8 cellular contexts compared by ENCODE assay signal in genomic region chr12:53378705-53379388, GRCh38. TPM values are rescaled to one million over a fixed set of nuclear protein-coding genes. Genes with fewer than 3 reads are reported as not detected.
DNase-seq lines count a peak whose midpoint lies in the region; ATAC-seq and TF ChIP-seq lines count a peak whose summit lies in the region.

No MANE protein-coding gene starts in this region.

- H3K27me3 Mint-ChIP-seq in activated CD4-positive, alpha-beta memory T cell treated with anti-CD3 and anti-CD28 coated beads, Interleukin-2, amount 10 ng/mL, durations not matched to agents 7 days and 5 days, result no peaks in the 10 kb centered on the region

- POLR2A ChIA-PET in activated CD4-positive, alpha-beta memory T cell treated with anti-CD3 and anti-CD28 coated beads, Interleukin-2, amount 10 ng/mL, durations not matched to agents 7 days and 5 days (lab: Charles Lee), result interaction anchor here (0.6 to 2.4 kb wide), 30 partner anchors 8 to 373 kb away, joined by 3 to 25 read pairs (median 4); partner anchors contain the start of genes AAAS, CSAD, EIF4B and PFDN5

- no peak for TF ChIP-seq EP300 in neural cell (conservative IDR thresholded peaks at IDR 0.05; ENCODE audit: poor library complexity, severe bottlenecking)

- TF ChIP-seq CTCF in MM.1S (IDR thresholded peaks at IDR 0.05; ENCODE audit: low read length) (no peak), cardiac fibroblast (IDR thresholded peaks at IDR 0.05; ENCODE audit: low read depth, low read length) (no peak), neural cell (IDR thresholded peaks at IDR 0.05; ENCODE audit: poor library complexity, severe bottlenecking) (no peak)

- H3K4me1 Mint-ChIP-seq in activated CD4-positive, alpha-beta memory T cell treated with anti-CD3 and anti-CD28 coated beads, Interleukin-2, amount 10 ng/mL, durations not matched to agents 7 days and 5 days, result peaks cover 38% of the 10 kb centered on the region

- H4K20me1 ChIP-seq in MM.1S (ENCODE audit: insufficient read depth, low read length) (no peaks in the 10 kb centered on the region), neural cell (ENCODE audit: insufficient read depth) (no peaks in the 10 kb centered on the region)

- H3K4me3 Mint-ChIP-seq in activated CD4-positive, alpha-beta memory T cell treated with anti-CD3 and anti-CD28 coated beads, Interleukin-2, amount 10 ng/mL, durations not matched to agents 7 days and 5 days, result no peak overlapping the region

- peaks cover 12% of the 10 kb centered on the region for H3F3A ChIP-seq in MM.1S (ENCODE audit: insufficient read depth, low read length)
- no peaks in the 10 kb centered on the region for H3F3A ChIP-seq in neural cell (ENCODE audit: insufficient read depth, low read length, poor library complexity, severe bottlenecking)

- H3K9ac ChIP-seq in MM.1S (ENCODE audit: low read length), result peak overlapping the region; percentile 84
- peak overlapping the region; percentile 63 for H3K9ac ChIP-seq in neural cell (ENCODE audit: low read length)

- H3K9me3 Mint-ChIP-seq in activated CD4-positive, alpha-beta memory T cell treated with anti-CD3 and anti-CD28 coated beads, Interleukin-2, amount 10 ng/mL, durations not matched to agents 7 days and 5 days, result no peaks in the 10 kb centered on the region

- H3K9me2 ChIP-seq in MM.1S (replicated peaks; ENCODE audit: insufficient read depth, low read length), result no peaks in the 10 kb centered on the region
- H3K9me2 ChIP-seq in neural cell (ENCODE audit: insufficient read depth, low read length), result no peaks in the 10 kb centered on the region

- H3K9me3 ChIP-seq in MM.1S (replicated peaks; ENCODE audit: insufficient read depth, low read length) (no peaks in the 10 kb centered on the region), neural cell (ENCODE audit: low read length) (no peaks in the 10 kb centered on the region)

- peaks cover 6% of the 10 kb centered on the region; the same call in 1 of the 2 replicates for H3K36me3 ChIP-seq in MM.1S (replicated peaks; ENCODE audit: insufficient read depth, low read length)
- H3K36me3 ChIP-seq in neural cell (ENCODE audit: insufficient read depth, low read length), result peaks cover 12% of the 10 kb centered on the region

- DNase-seq in COLO829 (ENCODE audit: low spot score) (peak; percentile 14), MM.1S (peak; percentile 26), cardiac fibroblast (ENCODE audit: low read depth in 2 of 2) (no peak)
- DNase-seq in activated CD4-positive, alpha-beta memory T cell treated with anti-CD3 and anti-CD28 coated beads, Interleukin-2, amount 10 ng/mL, durations not matched to agents 7 days and 5 days, result no peak

- peaks cover 28% of the 10 kb centered on the region for H3K36me3 Mint-ChIP-seq in activated CD4-positive, alpha-beta memory T cell treated with anti-CD3 and anti-CD28 coated beads, Interleukin-2, amount 10 ng/mL, durations not matched to agents 7 days and 5 days (ENCODE audit: low read depth)

- no peak for ATAC-seq in HG03139 (IDR thresholded peaks at IDR 0.05; ENCODE audit: unreplicated experiment)
- ATAC-seq in HG03432 (IDR thresholded peaks at IDR 0.05; ENCODE audit: unreplicated experiment), result no peak
- no peak for ATAC-seq in HG03045 (IDR thresholded peaks at IDR 0.05; ENCODE audit: unreplicated experiment)

- H3K27ac ChIP-seq in MM.1S (ENCODE audit: low read length) (peak overlapping the region; percentile 77), neural cell (ENCODE audit: low read length) (peak overlapping the region; percentile 82)

- no peak overlapping the region for H3K27ac Mint-ChIP-seq in activated CD4-positive, alpha-beta memory T cell treated with anti-CD3 and anti-CD28 coated beads, Interleukin-2, amount 10 ng/mL, durations not matched to agents 7 days and 5 days

- CTCF ChIA-PET in activated CD4-positive, alpha-beta memory T cell treated with anti-CD3 and anti-CD28 coated beads, Interleukin-2, amount 10 ng/mL, durations not matched to agents 7 days and 5 days (lab: Charles Lee), result interaction anchor here (0.7 to 3.3 kb wide), 13 partner anchors 24 to 297 kb away, joined by 3 to 27 read pairs (median 6); partner anchors contain the start of genes AAAS, ATP5MC2, MAP3K12 and TARBP2

- no peak for TF ChIP-seq RAD21 in neural cell (conservative IDR thresholded peaks at IDR 0.05)

- peaks cover 28% of the 10 kb centered on the region for H3K4me1 ChIP-seq in MM.1S (ENCODE audit: low read length)

- H3K4me3 ChIP-seq in MM.1S (ENCODE audit: low read length) (peak overlapping the region; percentile 65), cardiac fibroblast (replicated peaks in 1 of 2; ENCODE audit: low read depth in 2 of 2, low read length in 2 of 2) (peak overlapping the region; percentile 51 to 60), neural cell (ENCODE audit: low read length) (peak overlapping the region; percentile 64)

- H3K27me3 ChIP-seq in MM.1S (replicated peaks; ENCODE audit: insufficient read depth, low read length) (no peaks in the 10 kb centered on the region), neural cell (ENCODE audit: insufficient read depth, low read depth, low read length) (no peaks in the 10 kb centered on the region)

- H3K79me2 ChIP-seq in MM.1S (ENCODE audit: low read length), result peaks cover 32% of the 10 kb centered on the region
- H3K79me2 ChIP-seq in neural cell (replicated peaks; ENCODE audit: insufficient read depth, low read length), result peaks cover 26% of the 10 kb centered on the region

- H3K4me2 ChIP-seq in MM.1S (ENCODE audit: low read depth, low read length) (peak overlapping the region; percentile 86), neural cell (ENCODE audit: low read length) (peak overlapping the region; percentile 47)

- H2AFZ ChIP-seq in MM.1S (ENCODE audit: low read length) (peak overlapping the region; percentile 73), neural cell (ENCODE audit: low read depth, low read length) (peak overlapping the region; percentile 78)

TF ChIP-seq in neural cell, 6 proteins besides CTCF, POLR2A, EP300 and RAD21:
- TF ChIP-seq MXI1 (conservative IDR thresholded peaks at IDR 0.05; ENCODE audit: poor library complexity, severe bottlenecking) (no peak), REST (IDR thresholded peaks at IDR 0.05; ENCODE audit: borderline replicate concordance) (no peak), EZH2 (IDR thresholded peaks at IDR 0.05; ENCODE audit: borderline replicate concordance, insufficient read depth, low read length, poor library complexity, severe bottlenecking) (no peak), TAF1 (IDR thresholded peaks at IDR 0.05; ENCODE audit: low read depth) (no peak), POLR2AphosphoS5 (IDR thresholded peaks at IDR 0.05) (no peak), SMC3 (conservative IDR thresholded peaks at IDR 0.05; ENCODE audit: poor library complexity) (no peak)

RNA-seq across cellular contexts. Expression of gene SP1, which starts 1.1 kb away (rescaled TPM):
- 7.3 and 9.9 TPM in 2 replicates for polyA plus RNA-seq in neural cell
- polyA minus RNA-seq in neural cell, result 21.4 and 29.1 TPM in 2 replicates
- total RNA-seq in activated CD4-positive, alpha-beta memory T cell treated with anti-CD3 and anti-CD28 coated beads, Interleukin-2, amount 10 ng/mL, durations not matched to agents 7 days and 5 days, result 10 to 100 TPM; 77.1 to 85.6 TPM

RNA-seq across cellular contexts. Expression of gene SP7, which starts 42.7 kb away (rescaled TPM):
- polyA plus RNA-seq in neural cell, result not detected in 2 replicates
- polyA minus RNA-seq in neural cell, result not detected in 2 replicates
- not detected for total RNA-seq in activated CD4-positive, alpha-beta memory T cell treated with anti-CD3 and anti-CD28 coated beads, Interleukin-2, amount 10 ng/mL, durations not matched to agents 7 days and 5 days

RNA-seq across cellular contexts. Expression of gene AMHR2, which starts 44.8 kb away (rescaled TPM):
- not detected in 2 replicates for polyA plus RNA-seq in neural cell
- not detected in 2 replicates for polyA minus RNA-seq in neural cell
- total RNA-seq in activated CD4-positive, alpha-beta memory T cell treated with anti-CD3 and anti-CD28 coated beads, Interleukin-2, amount 10 ng/mL, durations not matched to agents 7 days and 5 days, result not detected

RNA-seq across cellular contexts. Expression of gene AAAS, which starts 57.4 kb away (rescaled TPM):
- 138 and 153 TPM in 2 replicates for polyA plus RNA-seq in neural cell
- polyA minus RNA-seq in neural cell, result 44.5 and 53.6 TPM in 2 replicates
- total RNA-seq in activated CD4-positive, alpha-beta memory T cell treated with anti-CD3 and anti-CD28 coated beads, Interleukin-2, amount 10 ng/mL, durations not matched to agents 7 days and 5 days, result 10 to 100 TPM; 63.2 to 63.8 TPM

Comparison
In these comparisons a context has a peak if more than half of its experiments do, and no peak if none do; other contexts are left out.
1. DNase-seq: peak in COLO829 (single experiment) and MM.1S (single experiment); none in cardiac fibroblast (0 of 2) and activated CD4-positive, alpha-beta memory T cell treated with anti-CD3 and anti-CD28 coated beads, Interleukin-2, amount 10 ng/mL, durations not matched to agents 7 days and 5 days (single experiment).
2. Peak in every context shown above with its lines, with median percentiles within 50 percentile points of each other: H3K4me3 ChIP-seq.